8 cellular contexts compared by ENCODE assay signal in genomic region chr6:116101298-116101718, GRCh38. TPM values are rescaled to one million over a fixed set of nuclear protein-coding genes. Genes with fewer than 3 reads are reported as not detected.
DNase-seq lines count a peak whose midpoint lies in the region; ATAC-seq and TF ChIP-seq lines count a peak whose summit lies in the region.

No MANE protein-coding gene starts in this region.

- ATAC-seq in HCT116 (peak; percentile 0; the same call in 1 of the 2 replicates), HG03159 (IDR thresholded peaks at IDR 0.05; ENCODE audit: unreplicated experiment) (no peak)

- peak overlapping the region; percentile 76 for H2AFZ ChIP-seq in HCT116 (ENCODE audit: low read depth, low read length, poor library complexity, severe bottlenecking)
- peak overlapping the region; percentile 96 for H2AFZ ChIP-seq in fibroblast of lung (ENCODE audit: low read length)

- H3K79me2 ChIP-seq in HCT116 (ENCODE audit: insufficient read depth, low read length) (peaks cover 21% of the 10 kb centered on the region), fibroblast of lung (ENCODE audit: control insufficient read depth, insufficient read depth, low read length) (no peaks in the 10 kb centered on the region)

- H3K27me3 ChIP-seq in HCT116 (ENCODE audit: insufficient read depth, low read length) (no peaks in the 10 kb centered on the region), fibroblast of lung (ENCODE audit: control insufficient read depth, insufficient read depth, low read length) (no peaks in the 10 kb centered on the region)

- DNase-seq in HCT116 (ENCODE audit: low read depth, low spot score), result no peak
- no peak for DNase-seq in fibroblast of lung (ENCODE audit: low read depth in 2 of 2)
- no peak for DNase-seq in retinal pigment epithelial cell (ENCODE audit: low read depth)
- DNase-seq in erythroblast (lab: John Stamatoyannopoulos, UW), result no peak
- no peak for DNase-seq in AG08395 (ENCODE audit: low spot score)
- DNase-seq in activated gamma-delta T cell treated with Interleukin-2 at 50 U/mL for 16 hours, result no peak

- peak overlapping the region; percentile 71 to 93 for H3K4me3 ChIP-seq in HCT116 (replicated peaks in 1 of 2; ENCODE audit: low read depth in 1 of 2, low read length in 2 of 2)
- H3K4me3 ChIP-seq in WI38 (ENCODE audit: low read depth, low read length), result peak overlapping the region; percentile 80
- peak overlapping the region; percentile 78 to 84 (median 80) for H3K4me3 ChIP-seq in fibroblast of lung (replicated peaks in 1 of 4; ENCODE audit: control extremely low read depth in 1 of 4, insufficient read depth in 1 of 4, low read depth in 3 of 4, low read length in 4 of 4)
- peak overlapping the region; percentile 74 for H3K4me3 ChIP-seq in retinal pigment epithelial cell (ENCODE audit: low read length)

- peaks cover 0 to under 1% of the 10 kb centered on the region in 2 experiments; a peak in 1 of 4 replicates for H3K9me3 ChIP-seq in HCT116 (ENCODE audit: control insufficient read depth in 1 of 2, insufficient read depth in 1 of 2, low read depth in 1 of 2, low read length in 2 of 2)
- no peaks in the 10 kb centered on the region for H3K9me3 ChIP-seq in fibroblast of lung (ENCODE audit: control insufficient read depth, insufficient read depth, low read depth, low read length)

- H3K9ac ChIP-seq in HCT116 (ENCODE audit: low read length), result peak overlapping the region; percentile 93
- H3K9ac ChIP-seq in fibroblast of lung (ENCODE audit: insufficient read depth, low read length), result peak overlapping the region; percentile 66

- POLR2A ChIA-PET in HCT116 (lab: Charles Lee), result interaction anchor here (1.0 to 1.9 kb wide), 3 partner anchors 11 to 90 kb away, joined by 5 to 8 read pairs (median 7); no protein-coding TSS in a partner anchor

- H4K20me1 ChIP-seq in HCT116 (ENCODE audit: insufficient read depth), result no peaks in the 10 kb centered on the region
- H4K20me1 ChIP-seq in fibroblast of lung (ENCODE audit: control insufficient read depth, extremely low read depth, insufficient read depth, low read length), result no peaks in the 10 kb centered on the region

- H3K9me2 ChIP-seq in HCT116 (ENCODE audit: insufficient read depth), result no peaks in the 10 kb centered on the region

- intact Hi-C loops in HCT116 (cut with micrococcal nuclease), result no loop called here

- H3K36me3 ChIP-seq in HCT116 (ENCODE audit: control insufficient read depth in 1 of 2, insufficient read depth in 2 of 2, low read length in 2 of 2) (no peaks in the 10 kb centered on the region), fibroblast of lung (ENCODE audit: control insufficient read depth, insufficient read depth, low read length) (no peaks in the 10 kb centered on the region)

- H3K27ac ChIP-seq in HCT116 (ENCODE audit: low read depth, low read length) (peak overlapping the region; percentile 92), fibroblast of lung (ENCODE audit: insufficient read depth, low read length) (peak overlapping the region; percentile 73)

- no peak for TF ChIP-seq POLR2A in HCT116 (IDR thresholded peaks at IDR 0.05; ENCODE audit: borderline replicate concordance, extremely low read depth, insufficient read depth, insufficient read length)
- TF ChIP-seq POLR2A in erythroblast (IDR thresholded peaks at IDR 0.05; ENCODE audit: low read length), result no peak

- H3K4me2 ChIP-seq in HCT116 (ENCODE audit: low read length), result peak overlapping the region; percentile 92
- H3K4me2 ChIP-seq in fibroblast of lung (ENCODE audit: extremely low read depth, insufficient read depth, low read length), result peak overlapping the region; percentile 95

- BruUV-seq in HCT116 (replicated peaks; lab: Mats Ljungman, UMichigan), result TSS peak; percentile 46

- H3K4me1 ChIP-seq in HCT116 (ENCODE audit: control insufficient read depth in 1 of 2, insufficient read depth in 2 of 2, low read length in 2 of 2) (peaks cover 6 to 20% of the 10 kb centered on the region in 2 experiments; a peak in 3 of 4 replicates), fibroblast of lung (ENCODE audit: control insufficient read depth, extremely low read depth, insufficient read depth, low read length) (peaks cover 2% of the 10 kb centered on the region)

- CTCF ChIA-PET in HCT116 (lab: Charles Lee), result interaction anchor here (2.0 to 2.9 kb wide), 3 partner anchors 11 to 90 kb away, joined by 5 to 22 read pairs (median 8); no protein-coding TSS in a partner anchor

- TF ChIP-seq CTCF in HCT116 (IDR thresholded peaks at IDR 0.05 in 2 of 3, conservative IDR thresholded peaks at IDR 0.05 in 1 of 3; ENCODE audit: borderline replicate concordance in 1 of 3, insufficient read depth in 1 of 3, low read depth in 2 of 3, low read length in 2 of 3) (no peak), WI38 (IDR thresholded peaks at IDR 0.05; ENCODE audit: low read depth, low read length) (no peak), fibroblast of lung (conservative IDR thresholded peaks at IDR 0.05 in 1 of 2, IDR thresholded peaks at IDR 0.05 in 1 of 2; ENCODE audit: low read depth in 1 of 2, low read length in 2 of 2) (no peak), retinal pigment epithelial cell (conservative IDR thresholded peaks at IDR 0.05; ENCODE audit: low read depth, low read length) (no peak)

- TF ChIP-seq RAD21 in HCT116 (IDR thresholded peaks at IDR 0.05; ENCODE audit: low read depth), result no peak

- RAD21 ChIA-PET in HCT116 (lab: Charles Lee; ENCODE audit: low non-redundant PET in 1 of 2, low total read pairs in 2 of 2, uncharacterized antibody in 2 of 2, unreplicated experiment in 2 of 2), result interaction anchor here (0.6 to 1.3 kb wide), 2 partner anchors 92 to 323 kb away, joined by 3 to 4 read pairs; no protein-coding TSS in a partner anchor

TF ChIP-seq in HCT116, 20 proteins besides CTCF, POLR2A, EP300 and RAD21:
- TF ChIP-seq TCF7L2 (IDR thresholded peaks at IDR 0.05; ENCODE audit: borderline replicate concordance, extremely low read depth, insufficient read depth, insufficient read length) (no peak), EZH2phosphoT487 (IDR thresholded peaks at IDR 0.05; ENCODE audit: borderline replicate concordance) (no peak), JUND (IDR thresholded peaks at IDR 0.05) (no peak), ELF1 (IDR thresholded peaks at IDR 0.05; ENCODE audit: borderline replicate concordance, low read depth) (no peak), MAX (IDR thresholded peaks at IDR 0.05) (no peak), POLR2AphosphoS5 (IDR thresholded peaks at IDR 0.05; ENCODE audit: low read depth, low read length) (no peak), EZH2 (IDR thresholded peaks at IDR 0.05) (no peak), CBX3 (IDR thresholded peaks at IDR 0.05; ENCODE audit: low read depth) (no peak), SP1 (IDR thresholded peaks at IDR 0.05; ENCODE audit: low read depth) (no peak), ZBTB33 (IDR thresholded peaks at IDR 0.05; ENCODE audit: extremely low read depth, insufficient replicate concordance, low read length) (no peak), ZNF274 (IDR thresholded peaks at IDR 0.05; ENCODE audit: low read depth, low read length) (no peak), YY1 (IDR thresholded peaks at IDR 0.05; ENCODE audit: extremely low read depth, insufficient replicate concordance, low read depth, low read length) (no peak), SIN3A (IDR thresholded peaks at IDR 0.05; ENCODE audit: low read depth) (no peak)

RNA-seq across cellular contexts. Expression of gene NT5DC1, which starts 0.7 kb away (rescaled TPM):
- total RNA-seq in HCT116 (2021; ENCODE audit: unreplicated experiment) (63.7 TPM), fibroblast of lung (5.6 and 8.1 TPM in 2 replicates)
- polyA plus RNA-seq in HCT116 (2012), result 41.5 and 50.3 TPM in 2 replicates
- 17.9 and 20.0 TPM in 2 replicates for polyA plus RNA-seq in fibroblast of lung
- 16.2 and 20.7 TPM in 2 replicates for polyA plus RNA-seq in fibroblast of lung (2012)
- 2.0 and 7.5 TPM in 2 replicates for polyA minus RNA-seq in fibroblast of lung (ENCODE audit: low replicate concordance)

RNA-seq across cellular contexts. Expression of gene COL10A1, which starts 24.6 kb away (rescaled TPM):
- total RNA-seq in HCT116 (2021; ENCODE audit: unreplicated experiment), result not detected
- polyA plus RNA-seq in HCT116 (2012), result 0.01 TPM in 1 of 2 replicates, not detected in the other
- 1.3 and 40.1 TPM in 2 replicates for total RNA-seq in fibroblast of lung
- 17.3 and 82.1 TPM in 2 replicates for polyA plus RNA-seq in fibroblast of lung
- polyA plus RNA-seq in fibroblast of lung (2012), result 3.6 and 14.7 TPM in 2 replicates
- 0.89 TPM in 1 of 2 replicates, not detected in the other for polyA minus RNA-seq in fibroblast of lung (ENCODE audit: low replicate concordance)

RNA-seq across cellular contexts. Expression of gene FRK, which starts 40.6 kb away (rescaled TPM):
- total RNA-seq in HCT116 (2021; ENCODE audit: unreplicated experiment) (3.7 TPM), fibroblast of lung (0.33 and 0.77 TPM in 2 replicates)
- polyA plus RNA-seq in HCT116 (2012), result 0.70 and 0.75 TPM in 2 replicates
- polyA plus RNA-seq in fibroblast of lung, result 0.18 and 0.21 TPM in 2 replicates
- polyA plus RNA-seq in fibroblast of lung (2012), result 0.08 and 0.09 TPM in 2 replicates
- polyA minus RNA-seq in fibroblast of lung (ENCODE audit: low replicate concordance), result 0.04 and 0.16 TPM in 2 replicates
